In genomic region chr12:89453579-89453978, GRCh38 we compare ENCODE assay signal across 11 cellular contexts.
DNase-seq lines count a peak whose midpoint lies in the region; ATAC-seq and TF ChIP-seq lines count a peak whose summit lies in the region.
"Had no signal": no experiment of that assay in that cellular context is flagged by ENCODE, and none has a peak within 500 bp of the region (broad histone marks: within the 10 kb centered on the region; RNA-seq: fewer than 3 reads in every experiment).

No MANE protein-coding gene starts in this region.

- no peaks in the 10 kb centered on the region for H3K36me3 ChIP-seq in endodermal cell (ENCODE audit: control insufficient read depth, insufficient read depth, low read length)
- no peaks in the 10 kb centered on the region for H3K36me3 ChIP-seq in transverse colon

- H3K36me3 Mint-ChIP-seq in endodermal cell (ENCODE audit: low read depth), result no peaks in the 10 kb centered on the region
- peaks cover 16% of the 10 kb centered on the region for H3K36me3 Mint-ChIP-seq in activated CD4-positive, alpha-beta T cell treated with anti-CD3 and anti-CD28 coated beads, Interleukin-2, amount 10 ng/mL, durations not matched to agents 24 days and 14 days (ENCODE audit: low read depth)
- H3K36me3 Mint-ChIP-seq in activated T-cell treated with anti-CD3 and anti-CD28 coated beads, Interleukin-2, amount 50 U/mL, for 4 hours (ENCODE audit: insufficient read depth), result peaks cover 14% of the 10 kb centered on the region

- H3K4me3 Mint-ChIP-seq in endodermal cell, result no peak overlapping the region
- no peak overlapping the region for H3K4me3 Mint-ChIP-seq in activated CD4-positive, alpha-beta T cell treated with anti-CD3 and anti-CD28 coated beads, Interleukin-2, amount 10 ng/mL, durations not matched to agents 24 days and 14 days
- no peak overlapping the region for H3K4me3 Mint-ChIP-seq in activated T-cell treated with anti-CD3 and anti-CD28 coated beads, Interleukin-2, amount 50 U/mL, for 4 hours
- H3K4me3 Mint-ChIP-seq: naive B cell had no signal

- no peak overlapping the region for H3K27ac Mint-ChIP-seq in endodermal cell
- no peak overlapping the region for H3K27ac Mint-ChIP-seq in activated CD4-positive, alpha-beta T cell treated with anti-CD3 and anti-CD28 coated beads, Interleukin-2, amount 10 ng/mL, durations not matched to agents 24 days and 14 days

- TF ChIP-seq POLR2A in transverse colon (IDR thresholded peaks at IDR 0.05), result no peak

- no peaks in the 10 kb centered on the region for H3K27me3 Mint-ChIP-seq in endodermal cell (ENCODE audit: insufficient read depth)
- H3K27me3 Mint-ChIP-seq in activated CD4-positive, alpha-beta T cell treated with anti-CD3 and anti-CD28 coated beads, Interleukin-2, amount 10 ng/mL, durations not matched to agents 24 days and 14 days, result no peaks in the 10 kb centered on the region
- H3K27me3 Mint-ChIP-seq in activated T-cell treated with anti-CD3 and anti-CD28 coated beads, Interleukin-2, amount 50 U/mL, for 4 hours (ENCODE audit: low read depth), result no peaks in the 10 kb centered on the region
- H3K27me3 Mint-ChIP-seq: naive B cell had no signal

- TF ChIP-seq CTCF in endodermal cell (conservative IDR thresholded peaks at IDR 0.05) (no peak), transverse colon (IDR thresholded peaks at IDR 0.05) (no peak)

- no peak for ATAC-seq in activated T-cell treated with anti-CD3 and anti-CD28 coated beads, Interleukin-2, amount 50 U/mL, for 4 hours

- in situ Hi-C loops in transverse colon (cut with MboI; ENCODE audit: low pct_ligation_motif_present in 1 of 4, low pct_unique_long_range_greater_than_20kb in 1 of 4, low sequenced_read_pairs in 3 of 4), result loop anchor here (5.0 to 25.0 kb wide), 6 partner anchors 96 to 441 kb away; partner anchors contain the start of gene DUSP6 (in 1 of the 4)

- H3K27ac ChIP-seq in endodermal cell (ENCODE audit: low read depth, low read length) (peak overlapping the region; percentile 34), transverse colon (peak overlapping the region; percentile 66 to 82 (median 78))

- H3K9ac ChIP-seq in endodermal cell (ENCODE audit: extremely low read depth, low read length, poor library complexity, severe bottlenecking), result peak overlapping the region; percentile 7

- 95 to 100% methylated on average over 2 of the region's 2 CpGs for WGBS in endodermal cell (ENCODE audit: insufficient coverage in 1 of 2, insufficient read length in 1 of 2), 2 experiments
- WGBS in transverse colon (ENCODE audit: low coverage in 1 of 2), 2 donors, result 50 to 52% methylated on average over 2 of the region's 2 CpGs

- H3K4me1 ChIP-seq in endodermal cell (ENCODE audit: control insufficient read depth, insufficient read depth, low read length) (peaks cover 14% of the 10 kb centered on the region), transverse colon (peaks cover 0 to 34% (median 13%) of the 10 kb centered on the region in 4 donors)

- H3K27me3 ChIP-seq in endodermal cell (ENCODE audit: control insufficient read depth, insufficient read depth, low read length, poor library complexity, severe bottlenecking) (no peaks in the 10 kb centered on the region), transverse colon (no peaks in the 10 kb centered on the region)

- peaks cover 37% of the 10 kb centered on the region for H3K4me1 Mint-ChIP-seq in endodermal cell
- peaks cover 22% of the 10 kb centered on the region for H3K4me1 Mint-ChIP-seq in activated CD4-positive, alpha-beta T cell treated with anti-CD3 and anti-CD28 coated beads, Interleukin-2, amount 10 ng/mL, durations not matched to agents 24 days and 14 days
- peaks cover 6% of the 10 kb centered on the region for H3K4me1 Mint-ChIP-seq in activated T-cell treated with anti-CD3 and anti-CD28 coated beads, Interleukin-2, amount 50 U/mL, for 4 hours (ENCODE audit: low read depth)

- intact Hi-C loops in transverse colon (cut with DNase I; ENCODE audit: low total_unique reads), result no loop called here
- intact Hi-C loops in activated CD4-positive, alpha-beta T cell treated with anti-CD3 and anti-CD28 coated beads, Interleukin-2, amount 10 ng/mL, durations not matched to agents 24 days and 14 days (cut with micrococcal nuclease), result no loop called here

- DNase-seq in M059J (ENCODE audit: low read depth) (peak; percentile 65), endodermal cell (no peak), lung microvascular endothelial cell (ENCODE audit: low read depth in 2 of 2) (peak; percentile 83 to 90), transverse colon (no peak), GOT3 (lab: John Stamatoyannopoulos, UW) (no peak), NK-92 (lab: John Stamatoyannopoulos, UW; ENCODE audit: unreplicated experiment) (no peak)
- DNase-seq in activated CD4-positive, alpha-beta T cell treated with anti-CD3 and anti-CD28 coated beads, Interleukin-2, amount 10 ng/mL, durations not matched to agents 24 days and 14 days, result no peak
- DNase-seq in activated T-cell treated with anti-CD3 and anti-CD28 coated beads, Interleukin-2, amount 50 U/mL, for 4 hours, result no peak
- DNase-seq: activated CD4-positive, alpha-beta T cell treated with anti-CD3 and anti-CD28 coated beads, Interleukin-2, amount 50 U/mL, for 1 hour; cerebellar nuclear complex; naive B cell had no signal

- no peak overlapping the region for H3K4me3 ChIP-seq in endodermal cell (ENCODE audit: low read length)
- no peak overlapping the region for H3K4me3 ChIP-seq in transverse colon

- TF ChIP-seq EP300 in transverse colon (IDR thresholded peaks at IDR 0.05; ENCODE audit: low read depth), result no peak

- no peaks in the 10 kb centered on the region for H3K9me3 Mint-ChIP-seq in endodermal cell
- no peaks in the 10 kb centered on the region for H3K9me3 Mint-ChIP-seq in activated CD4-positive, alpha-beta T cell treated with anti-CD3 and anti-CD28 coated beads, Interleukin-2, amount 10 ng/mL, durations not matched to agents 24 days and 14 days
- no peaks in the 10 kb centered on the region for H3K9me3 Mint-ChIP-seq in activated T-cell treated with anti-CD3 and anti-CD28 coated beads, Interleukin-2, amount 50 U/mL, for 4 hours
- H3K9me3 Mint-ChIP-seq: naive B cell had no signal

- H3K9me3 ChIP-seq in endodermal cell (ENCODE audit: control insufficient read depth, low read length) (no peaks in the 10 kb centered on the region), transverse colon (no peaks in the 10 kb centered on the region)

Comparison
In these comparisons a context has a peak if more than half of its experiments do, and no peak if none do; other contexts are left out.
1. DNase-seq: peak in M059J (single experiment) and lung microvascular endothelial cell (2 of 2); none in endodermal cell (single experiment), transverse colon (single experiment), activated CD4-positive, alpha-beta T cell treated with anti-CD3 and anti-CD28 coated beads, Interleukin-2, amount 10 ng/mL, durations not matched to agents 24 days and 14 days (single experiment), GOT3 (single experiment), NK-92 (single experiment) and activated T-cell treated with anti-CD3 and anti-CD28 coated beads, Interleukin-2, amount 50 U/mL, for 4 hours (single experiment).